Comparison of ENCODE assay signal across 8 cellular contexts in the genomic region with DNA sequence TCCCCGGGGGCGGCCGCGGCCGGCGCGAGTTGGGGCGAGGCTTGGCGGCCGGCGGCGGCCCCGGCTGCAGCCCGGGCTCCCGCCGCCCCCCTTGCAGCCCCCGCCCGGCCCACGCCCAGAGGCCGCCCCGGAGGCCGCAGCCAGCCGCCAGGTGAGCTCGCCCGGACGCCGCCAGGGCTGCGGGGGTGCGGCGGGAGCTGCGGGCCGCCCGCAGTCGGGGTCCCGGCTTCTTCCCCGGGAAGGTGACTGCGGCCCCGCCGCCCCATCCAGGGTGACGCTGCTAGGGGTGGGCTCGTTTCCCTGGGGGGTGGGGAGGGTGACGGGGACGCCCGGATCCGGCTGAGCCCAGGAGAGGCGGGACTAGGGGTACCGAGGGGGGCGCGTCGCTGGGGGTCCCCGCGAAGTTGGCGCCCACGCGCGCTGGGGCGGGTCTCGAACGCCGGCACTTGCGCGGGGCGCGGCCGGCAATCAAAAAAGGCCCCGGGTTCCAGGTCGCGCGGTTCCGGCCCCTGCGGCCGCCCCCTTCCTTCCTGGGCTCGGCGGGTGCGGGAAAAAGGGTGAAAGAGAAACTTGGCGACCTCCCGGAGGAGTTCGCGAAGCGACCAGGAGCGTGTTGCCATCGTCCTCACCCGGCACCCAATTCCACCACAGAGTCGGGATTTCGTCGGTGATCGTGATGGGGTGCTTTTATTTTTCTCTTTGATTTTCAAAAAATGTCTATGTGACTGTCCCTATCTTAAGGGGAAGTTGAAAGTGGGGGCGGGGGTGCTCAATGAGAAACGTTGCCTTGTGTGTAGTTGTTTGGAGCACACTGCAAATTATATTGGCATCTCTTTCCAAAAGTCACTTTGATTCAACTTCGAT. TPM values are rescaled to one million over a fixed set of nuclear protein-coding genes. Genes with fewer than 3 reads are reported as not detected.
DNase-seq lines count a peak whose midpoint lies in the region; ATAC-seq and TF ChIP-seq lines count a peak whose summit lies in the region.

No MANE protein-coding gene starts in this region.

- in situ Hi-C loops in astrocyte of the cerebellum (cut with HindIII; ENCODE audit: low sequenced_read_pairs), result no loop called here

- H3K9me3 ChIP-seq in iPS-18a (ENCODE audit: control insufficient read depth, low read depth, low read length) (no peaks in the 10 kb centered on the region), skeletal muscle tissue (ENCODE audit: control insufficient read depth in 3 of 3, low read length in 3 of 3) (no peaks in the 10 kb centered on the region)

- DNase-seq in AG09309 (ENCODE audit: low read depth) (no peak), T follicular helper cell (ENCODE audit: low read depth) (peak; percentile 20), astrocyte of the cerebellum (ENCODE audit: low read depth) (no peak), NCI-H1930 (lab: John Stamatoyannopoulos, UW) (no peak)

- H3K9ac ChIP-seq in iPS-18a (ENCODE audit: low read length), result peak overlapping the region; percentile 59
- peak overlapping the region; percentile 75 to 83 (median 77) for H3K9ac ChIP-seq in skeletal muscle tissue (ENCODE audit: low read depth in 1 of 3, low read length in 3 of 3)

- H3K27ac ChIP-seq in iPS-18a (ENCODE audit: low read length), result no peak overlapping the region
- peak overlapping the region; percentile 78 for H3K27ac ChIP-seq in skeletal muscle tissue (ENCODE audit: low read depth, low read length)

- H3K36me3 ChIP-seq in iPS-18a (ENCODE audit: control insufficient read depth, low read depth, low read length) (no peaks in the 10 kb centered on the region), skeletal muscle tissue (ENCODE audit: control insufficient read depth in 3 of 3, insufficient read depth in 3 of 3, low read length in 3 of 3) (no peaks in the 10 kb centered on the region)

- H3K4me1 ChIP-seq in iPS-18a (ENCODE audit: control insufficient read depth, low read depth, low read length) (peaks cover 29% of the 10 kb centered on the region), skeletal muscle tissue (ENCODE audit: control insufficient read depth in 3 of 3, insufficient read depth in 3 of 3, low read length in 3 of 3) (peaks cover 5 to 26% (median 12%) of the 10 kb centered on the region in 3 donors)

- ATAC-seq in GM19023 (IDR thresholded peaks at IDR 0.05; ENCODE audit: unreplicated experiment), result peak; percentile 52
- ATAC-seq in HG03135 (IDR thresholded peaks at IDR 0.05; ENCODE audit: unreplicated experiment), result peak; percentile 46

- peaks cover 4% of the 10 kb centered on the region for H3K27me3 ChIP-seq in iPS-18a (ENCODE audit: control insufficient read depth, insufficient read depth, low read length)
- no peaks in the 10 kb centered on the region for H3K27me3 ChIP-seq in skeletal muscle tissue (ENCODE audit: control insufficient read depth in 3 of 3, insufficient read depth in 3 of 3, low read length in 3 of 3)

- TF ChIP-seq CTCF in AG09309 (IDR thresholded peaks at IDR 0.05; ENCODE audit: control insufficient read depth, insufficient read depth, low read depth, low read length, missing control alignments) (no peak), astrocyte of the cerebellum (IDR thresholded peaks at IDR 0.05; ENCODE audit: low read depth, low read length, missing control alignments) (no peak)

- peak overlapping the region; percentile 61 for H3K4me3 ChIP-seq in AG09309 (ENCODE audit: control insufficient read depth, low read depth, low read length)
- peak overlapping the region; percentile 76 for H3K4me3 ChIP-seq in astrocyte of the cerebellum (ENCODE audit: low read depth, low read length)
- H3K4me3 ChIP-seq in iPS-18a (ENCODE audit: low read length), result peak overlapping the region; percentile 78
- peak overlapping the region; percentile 67 to 87 (median 74) for H3K4me3 ChIP-seq in skeletal muscle tissue (ENCODE audit: low read length in 3 of 3)

RNA-seq across cellular contexts. Expression of a gene that starts 0.6 kb away (rescaled TPM):
- total RNA-seq in skeletal muscle tissue, result 8.4 TPM

RNA-seq across cellular contexts. Expression of a gene that starts 0.6 kb away (rescaled TPM):
- total RNA-seq in skeletal muscle tissue, result 28.7 TPM

RNA-seq across cellular contexts. Expression of a gene that starts 45.1 kb away (rescaled TPM):
- total RNA-seq in skeletal muscle tissue, result not detected

RNA-seq across cellular contexts. Expression of a gene that starts 47.9 kb away (rescaled TPM):
- not detected for total RNA-seq in skeletal muscle tissue
